In genomic region chr3:195034101-195034500, GRCh38 we compare ENCODE assay signal across 27 cellular contexts.
A peak's percentile ranks its signal among the peaks of the same experiment; 100 is the strongest.
DNase-seq lines count a peak whose midpoint lies in the region; ATAC-seq, FAIRE-seq and TF ChIP-seq lines count a peak whose summit lies in the region.
"Had no signal": no experiment of that assay in that cellular context is flagged by ENCODE, and none has a peak within 500 bp of the region (broad histone marks: within the 10 kb centered on the region; RNA-seq: fewer than 3 reads in every experiment).

No MANE protein-coding gene starts in this region.

- no peaks in the 10 kb centered on the region for H3K27me3 ChIP-seq in GM23338 (ENCODE audit: insufficient read depth)
- H3K27me3 ChIP-seq in PC-3 (ENCODE audit: low read length), result no peaks in the 10 kb centered on the region
- no peaks in the 10 kb centered on the region for H3K27me3 ChIP-seq in small intestine (ENCODE audit: control insufficient read depth in 2 of 2, insufficient read depth in 2 of 2, low read length in 2 of 2)
- H3K27me3 ChIP-seq in SK-N-SH (ENCODE audit: insufficient read depth), result no peaks in the 10 kb centered on the region; the same call in 1 of the 2 replicates
- H3K27me3 ChIP-seq: breast epithelium, neural progenitor cell, right atrium auricular region, SJCRH30, transverse colon had no signal

- H3K9me2 ChIP-seq in GM23338 (ENCODE audit: insufficient read depth) (no peaks in the 10 kb centered on the region), PC-3 (replicated peaks; ENCODE audit: low read length) (no peaks in the 10 kb centered on the region), SK-N-SH (no peaks in the 10 kb centered on the region)

- H3F3A ChIP-seq in GM23338 (replicated peaks; ENCODE audit: low read depth), result no peaks in the 10 kb centered on the region
- H3F3A ChIP-seq in PC-3 (ENCODE audit: low read length, unreplicated experiment), result no peaks in the 10 kb centered on the region
- no peaks in the 10 kb centered on the region for H3F3A ChIP-seq in SK-N-SH (replicated peaks; ENCODE audit: insufficient read depth)

- ATAC-seq in GM23338 (no peak), PC-3 (no peak), left colon (peak; percentile 44)
- ATAC-seq: gastroesophageal sphincter, T-cell had no signal

- H3K27ac Mint-ChIP-seq in GM23338, result no peak overlapping the region
- H3K27ac Mint-ChIP-seq: activated CD4-positive, alpha-beta T cell treated with anti-CD3 and anti-CD28 coated beads, Interleukin-2, amount 10 ng/mL, durations not matched to agents 7 days and 5 days; activated naive CD8-positive, alpha-beta T cell; memory B cell; T-cell had no signal

- H4K20me1 ChIP-seq in GM23338 (replicated peaks; ENCODE audit: insufficient read depth), result no peaks in the 10 kb centered on the region
- H4K20me1 ChIP-seq in PC-3 (ENCODE audit: low read length), result no peaks in the 10 kb centered on the region
- no peaks in the 10 kb centered on the region for H4K20me1 ChIP-seq in SK-N-SH (ENCODE audit: insufficient read depth)

- no peak for TF ChIP-seq CTCF in GM23338 (conservative IDR thresholded peaks at IDR 0.05; ENCODE audit: low read depth in 2 of 2)
- no peak for TF ChIP-seq CTCF in PC-3 (conservative IDR thresholded peaks at IDR 0.05; ENCODE audit: low read depth, low read length)
- TF ChIP-seq CTCF in SK-N-SH (IDR thresholded peaks at IDR 0.05), result no peak

- no peak for TF ChIP-seq EP300 in SK-N-SH (IDR thresholded peaks at IDR 0.05; ENCODE audit: borderline replicate concordance in 1 of 2, low read depth in 1 of 2, low read length in 1 of 2)

- peaks cover 22% of the 10 kb centered on the region for H3K4me1 ChIP-seq in GM23338 (ENCODE audit: insufficient read depth)
- H3K4me1 ChIP-seq in PC-3 (ENCODE audit: insufficient read depth, low read length), result peaks cover 44% of the 10 kb centered on the region
- peaks cover 0 to 2% of the 10 kb centered on the region in 2 donors for H3K4me1 ChIP-seq in small intestine (ENCODE audit: control insufficient read depth in 2 of 2, insufficient read depth in 1 of 2, low read depth in 1 of 2, low read length in 1 of 2)
- peaks cover 10 to 13% of the 10 kb centered on the region in 2 experiments; a peak in 2 of 4 replicates for H3K4me1 ChIP-seq in SK-N-SH (ENCODE audit: control insufficient read depth in 1 of 2, insufficient read depth in 2 of 2, low read depth in 1 of 2, low read length in 1 of 2)
- H3K4me1 ChIP-seq: gastroesophageal sphincter, parathyroid adenoma, SJCRH30 had no signal

- POLR2A ChIA-PET in PC-3 (lab: Charles Lee; ENCODE audit: unreplicated experiment), result no interaction called here
- POLR2A ChIA-PET in SK-N-SH (lab: Yijun Ruan, JAX), result no interaction called here

- peaks cover 47% of the 10 kb centered on the region for H3K4me1 Mint-ChIP-seq in GM23338
- H3K4me1 Mint-ChIP-seq: activated CD4-positive, alpha-beta T cell treated with anti-CD3 and anti-CD28 coated beads, Interleukin-2, amount 10 ng/mL, durations not matched to agents 7 days and 5 days; T-cell had no signal

- H3K27ac ChIP-seq in GM23338 (ENCODE audit: low read depth) (no peak overlapping the region), PC-3 (ENCODE audit: low read length) (peak overlapping the region; percentile 30), small intestine (ENCODE audit: low read depth in 1 of 2, low read length in 1 of 2) (peak overlapping the region; percentile 37 to 38), SK-N-SH (ENCODE audit: low read depth in 2 of 2, low read length in 1 of 2) (no peak overlapping the region)
- H3K27ac ChIP-seq: breast epithelium, gastroesophageal sphincter, HL-60, neural progenitor cell, parathyroid adenoma, right atrium auricular region, SJCRH30 had no signal

- H3K4me2 ChIP-seq in GM23338, result no peak overlapping the region
- peak overlapping the region; percentile 76 for H3K4me2 ChIP-seq in PC-3 (ENCODE audit: low read length)
- H3K4me2 ChIP-seq in SK-N-SH, result no peak overlapping the region
- H3K4me2 ChIP-seq: neural progenitor cell had no signal

- no peak overlapping the region for H3K4me3 ChIP-seq in GM23338
- no peak overlapping the region for H3K4me3 ChIP-seq in PC-3 (ENCODE audit: low read length)
- H3K4me3 ChIP-seq in small intestine (ENCODE audit: low read depth in 1 of 2, low read length in 2 of 2), result no peak overlapping the region
- no peak overlapping the region for H3K4me3 ChIP-seq in SK-N-SH (ENCODE audit: low read depth in 2 of 2, low read length in 1 of 2)
- H3K4me3 ChIP-seq: breast epithelium, gastroesophageal sphincter, neural progenitor cell, right atrium auricular region, SJCRH30, transverse colon had no signal

- H3K4me3 Mint-ChIP-seq in GM23338, result no peak overlapping the region
- H3K4me3 Mint-ChIP-seq: activated CD4-positive, alpha-beta T cell treated with anti-CD3 and anti-CD28 coated beads, Interleukin-2, amount 10 ng/mL, durations not matched to agents 7 days and 5 days; activated naive CD8-positive, alpha-beta T cell; memory B cell; neural progenitor cell; T-cell had no signal

- H3K27me3 Mint-ChIP-seq in GM23338 (ENCODE audit: insufficient read depth, low read depth, poor library complexity), result peaks cover 18% of the 10 kb centered on the region
- H3K27me3 Mint-ChIP-seq: activated naive CD8-positive, alpha-beta T cell; memory B cell had no signal

- no peak for FAIRE-seq in small intestine (lab: Jason Lieb, UNC)
- FAIRE-seq: D721Med, GM19239 had no signal

- DNase-seq in GM23338 (ENCODE audit: low spot score) (no peak), PC-3 (no peak), left colon (no peak), small intestine (peak; percentile 39), RKO (ENCODE audit: low spot score) (no peak), SK-N-SH (no peak), HuH-7.5 (ENCODE audit: low spot score) (no peak)
- DNase-seq: activated CD4-positive, alpha-beta T cell treated with anti-CD3 and anti-CD28 coated beads, Interleukin-2, amount 10 ng/mL, durations not matched to agents 7 days and 5 days; C1 segment of cervical spinal cord; EL; Karpas-422; NCI-H1436; NCI-H2107; SJCRH30; stimulated activated CD8-positive, alpha-beta memory T cell treated with anti-CD3 and anti-CD28 coated beads, Interleukin-4, amount 100 ng/mL, for 48 hours; T-cell had no signal

- H3K36me3 ChIP-seq in GM23338 (ENCODE audit: insufficient read depth) (no peaks in the 10 kb centered on the region), PC-3 (ENCODE audit: low read depth, low read length) (no peaks in the 10 kb centered on the region), small intestine (ENCODE audit: control insufficient read depth in 2 of 2, insufficient read depth in 2 of 2, low read length in 2 of 2) (no peaks in the 10 kb centered on the region), SK-N-SH (replicated peaks in 1 of 2; ENCODE audit: control insufficient read depth in 1 of 2, insufficient read depth in 2 of 2, low read length in 1 of 2) (no peaks in the 10 kb centered on the region)
- H3K36me3 ChIP-seq: breast epithelium, gastroesophageal sphincter, neural progenitor cell, right atrium auricular region, SJCRH30, transverse colon had no signal

- no peaks in the 10 kb centered on the region for H3K79me2 ChIP-seq in GM23338 (replicated peaks; ENCODE audit: insufficient read depth)
- H3K79me2 ChIP-seq in PC-3 (ENCODE audit: low read length), result no peaks in the 10 kb centered on the region
- no peaks in the 10 kb centered on the region for H3K79me2 ChIP-seq in SK-N-SH (ENCODE audit: insufficient read depth)
- H3K79me2 ChIP-seq: parathyroid adenoma had no signal

- CTCF ChIA-PET in PC-3 (lab: Charles Lee) (no interaction called here), SK-N-SH (lab: Yijun Ruan, JAX) (interaction anchor here (1.6 kb wide), 1 partner anchor 351 kb away, joined by 4 read pairs; no protein-coding TSS in a partner anchor)

- no peaks in the 10 kb centered on the region for H3K36me3 Mint-ChIP-seq in GM23338 (ENCODE audit: low read depth)
- H3K36me3 Mint-ChIP-seq: activated naive CD8-positive, alpha-beta T cell; memory B cell; T-cell had no signal

- no peak for TF ChIP-seq RAD21 in SK-N-SH (IDR thresholded peaks at IDR 0.05; ENCODE audit: low read length)

- intact Hi-C loops in PC-3 (cut with micrococcal nuclease), result loop anchor here (5.0 kb wide), 2 partner anchors 162 to 228 kb away; no protein-coding TSS in a partner anchor
- intact Hi-C loops in left colon (cut with DNase I, micrococcal nuclease), result no loop called here

- no TSS peak for BruUV-seq in PC-3 (replicated peaks; lab: Mats Ljungman, UMichigan)

- H2AFZ ChIP-seq in GM23338 (peak overlapping the region; percentile 86; the same call in 1 of the 2 replicates), PC-3 (ENCODE audit: low read length) (no peak overlapping the region), SK-N-SH (ENCODE audit: low read depth) (no peak overlapping the region)
- H2AFZ ChIP-seq: neural progenitor cell, parathyroid adenoma had no signal

- H3K9me3 ChIP-seq in PC-3 (ENCODE audit: low read length), result no peaks in the 10 kb centered on the region
- no peaks in the 10 kb centered on the region for H3K9me3 ChIP-seq in small intestine (ENCODE audit: control insufficient read depth, low read depth)
- no peaks in the 10 kb centered on the region for H3K9me3 ChIP-seq in SK-N-SH
- H3K9me3 ChIP-seq: breast epithelium, gastroesophageal sphincter, right atrium auricular region, SJCRH30, transverse colon had no signal

- 52 to 61% (median 57%) methylated on average over 9 of the region's 9 CpGs for WGBS in small intestine, 3 donors
- 63% methylated on average over 8 of the region's 9 CpGs for WGBS in SK-N-SH (ENCODE audit: low lambda C conversion rate)

- H3K9ac ChIP-seq in PC-3 (ENCODE audit: low read length), result no peak overlapping the region
- H3K9ac ChIP-seq in SK-N-SH, result no peak overlapping the region
- H3K9ac ChIP-seq: neural progenitor cell, parathyroid adenoma had no signal

- peaks cover 6% of the 10 kb centered on the region; the same call in 2 of the 3 replicates for H3K9me3 Mint-ChIP-seq in GM23338
- H3K9me3 Mint-ChIP-seq: activated CD4-positive, alpha-beta T cell treated with anti-CD3 and anti-CD28 coated beads, Interleukin-2, amount 10 ng/mL, durations not matched to agents 7 days and 5 days; memory B cell; T-cell had no signal

TF ChIP-seq in GM23338, 12 proteins besides CTCF, POLR2A, EP300 and RAD21 (continues in another document):
- TF ChIP-seq POLR2AphosphoS5 (IDR thresholded peaks at IDR 0.05; ENCODE audit: low read depth) (no peak), ZNF331 (CRISPR knock-in tag; IDR thresholded peaks at IDR 0.05; ENCODE audit: low read depth) (no peak), EZH2phosphoT487 (IDR thresholded peaks at IDR 0.05; ENCODE audit: unreplicated experiment) (no peak), CREB1 (CRISPR knock-in tag; IDR thresholded peaks at IDR 0.05; ENCODE audit: low read depth) (no peak), EZH2 (IDR thresholded peaks at IDR 0.05; ENCODE audit: low read depth, unreplicated experiment) (no peak), STAT1 (IDR thresholded peaks at IDR 0.05; ENCODE audit: unreplicated experiment) (no peak)

TF ChIP-seq in SK-N-SH, 30 proteins besides CTCF, POLR2A, EP300 and RAD21 (continues in another document):
- no peak for TF ChIP-seq NRF1 (IDR thresholded peaks at IDR 0.05; ENCODE audit: low read depth, low read length)
- TF ChIP-seq JUND (IDR thresholded peaks at IDR 0.05), result no peak
- TF ChIP-seq MXI1 (IDR thresholded peaks at IDR 0.05; ENCODE audit: low read depth, low read length), result no peak

Comparison
In these comparisons a context has a peak if more than half of its experiments do, and no peak if none do; other contexts are left out.
1. H3K27ac ChIP-seq: peak in PC-3 (single experiment) and small intestine (2 of 2); none in GM23338 (single experiment) and SK-N-SH (0 of 2).